9 cellular contexts compared by ENCODE assay signal in genomic region chr5:1516615-1517601, GRCh38. TPM values are rescaled to one million over a fixed set of nuclear protein-coding genes. Genes with fewer than 3 reads are reported as not detected.
DNase-seq lines count a peak whose midpoint lies in the region; ATAC-seq and TF ChIP-seq lines count a peak whose summit lies in the region.
"Had no signal": no experiment of that assay in that cellular context is flagged by ENCODE, and none has a peak within 500 bp of the region (broad histone marks: within the 10 kb centered on the region; RNA-seq: fewer than 3 reads in every experiment).

No MANE protein-coding gene starts in this region.

- ATAC-seq in body of pancreas (no peak), left lung (peak; percentile 24), GM21423 (IDR thresholded peaks at IDR 0.05; ENCODE audit: unreplicated experiment) (no peak), GM21619 (IDR thresholded peaks at IDR 0.05; ENCODE audit: unreplicated experiment) (no peak)

- DNase-seq in activated T-cell treated with anti-CD3 and anti-CD28 coated beads, Interleukin-2, amount 50 U/mL, for 48 hours = peak; percentile 6 to 8
- no peak for DNase-seq in activated T-cell treated with anti-CD3 and anti-CD28 coated beads, Interleukin-2, amount 50 U/mL, for 1 hour
- DNase-seq in body of pancreas (peak; percentile 2 to 8 (median 6)), left lung (peak; percentile 63 to 80), ureter (ENCODE audit: low spot score) (peak; percentile 37), mucosa of gallbladder (ENCODE audit: low spot score) (no peak)
- DNase-seq: DMS 273 treated with DMSO at 0.1 percent for 48 hours had no signal

- TF ChIP-seq POLR2A in body of pancreas (IDR thresholded peaks at IDR 0.05) = no peak

- intact Hi-C loops in body of pancreas (cut with DNase I) = no loop called here
- intact Hi-C loops in left lung (cut with DNase I) = no loop called here

- WGBS in body of pancreas, 2 donors = 78 to 84% methylated on average over 15 to 19 of the region's 19 CpGs

- no peak overlapping the region for H3K4me3 ChIP-seq in body of pancreas
- no peak overlapping the region for H3K4me3 ChIP-seq in left lung

- H3K4me1 ChIP-seq in body of pancreas (no peaks in the 10 kb centered on the region), left lung (peaks cover 25 to 60% of the 10 kb centered on the region in 2 donors)

- H3K27me3 ChIP-seq in body of pancreas = no peaks in the 10 kb centered on the region
- H3K27me3 ChIP-seq in left lung = no peaks in the 10 kb centered on the region

- H3K27ac ChIP-seq in body of pancreas = no peak overlapping the region
- peak overlapping the region; percentile 59 to 74 for H3K27ac ChIP-seq in left lung

- TF ChIP-seq CTCF in body of pancreas (IDR thresholded peaks at IDR 0.05) (no peak), left lung (IDR thresholded peaks at IDR 0.05) (no peak)

- H3K36me3 ChIP-seq in body of pancreas (replicated peaks in 1 of 2; ENCODE audit: insufficient read depth in 1 of 2, low read depth in 2 of 2) (no peaks in the 10 kb centered on the region), left lung (peaks cover 0 to 51% of the 10 kb centered on the region in 2 donors)

- H3K9me3 ChIP-seq in body of pancreas (no peaks in the 10 kb centered on the region), left lung (no peaks in the 10 kb centered on the region)

RNA-seq across cellular contexts. Expression of gene LPCAT1, which starts 6.9 kb away (rescaled TPM):
- total RNA-seq in body of pancreas = 10 to 100 TPM; 17.1 to 21.5 TPM
- total RNA-seq in left lung = 100 to 1,000 TPM; 458 to 751 TPM
- 48.0 TPM for total RNA-seq in ureter
- total RNA-seq in mucosa of gallbladder = 119 TPM

Comparison
In these comparisons a context has a peak if more than half of its experiments do, and no peak if none do; other contexts are left out.
1. DNase-seq: peak in activated T-cell treated with anti-CD3 and anti-CD28 coated beads, Interleukin-2, amount 50 U/mL, for 48 hours (2 of 2), body of pancreas (4 of 4), left lung (2 of 2) and ureter (single experiment); none in activated T-cell treated with anti-CD3 and anti-CD28 coated beads, Interleukin-2, amount 50 U/mL, for 1 hour (single experiment) and mucosa of gallbladder (single experiment).
2. H3K27ac ChIP-seq: peak in left lung (2 of 2); none in body of pancreas (0 of 4).